ENCODE assay signal across 23 cellular contexts in genomic region chr4:112982677-112983076, GRCh38.
DNase-seq lines count a peak whose midpoint lies in the region; ATAC-seq, FAIRE-seq and TF ChIP-seq lines count a peak whose summit lies in the region.
"Had no signal": no experiment of that assay in that cellular context is flagged by ENCODE, and none has a peak within 500 bp of the region (broad histone marks: within the 10 kb centered on the region; RNA-seq: fewer than 3 reads in every experiment).

No MANE protein-coding gene starts in this region.

- no peaks in the 10 kb centered on the region for H3K36me3 Mint-ChIP-seq in HFFc6 (ENCODE audit: low read depth)
- H3K36me3 Mint-ChIP-seq: stimulated activated effector memory CD8-positive, alpha-beta T cell treated with anti-CD3 and anti-CD28 coated beads, Interleukin-12 subunit alpha, Interleukin-12 subunit beta, amount 100 ng/mL, for 72 hours had no signal

- DNase-seq in AG10803 (ENCODE audit: low read depth) (peak; percentile 38), HFFc6 (peak; percentile 53), H1 (ENCODE audit: low read depth in 1 of 2, low spot score in 2 of 2) (no peak), hepatic stellate cell (ENCODE audit: low spot score) (peak; percentile 10), SKM-1 (lab: John Stamatoyannopoulos, UW; ENCODE audit: unreplicated experiment) (no peak), anterior cingulate cortex (lab: John Stamatoyannopoulos, UW) (no peak), NCI-H1694 (lab: John Stamatoyannopoulos, UW) (no peak)
- DNase-seq: activated CD8-positive, alpha-beta T cell treated with anti-CD3 and anti-CD28 coated beads, Interleukin-2, amount 10 ng/mL, durations not matched to agents 7 days and 5 days; activated naive CD4-positive, alpha-beta T cell treated with anti-CD3 and anti-CD28 coated beads, Interleukin-2, amount 50 U/mL, for 16 hours; activated T-cell treated with anti-CD3 and anti-CD28 coated beads, Interleukin-2, amount 50 U/mL, for 48 hours; Caco-2; H7; mucosa of descending colon; NCI-H1436 treated with DMSO at 0.1 percent for 48 hours; NCI-H82; SJCRH30; T1000 had no signal

- peaks cover 0 to 12% (median 8%) of the 10 kb centered on the region in 4 experiments; a peak in 5 of 7 replicates for H3K4me1 ChIP-seq in H1 (replicated peaks in 1 of 4; ENCODE audit: control insufficient read depth in 3 of 4, insufficient read depth in 4 of 4, low read length in 3 of 4)
- H3K4me1 ChIP-seq: Caco-2, right atrium auricular region, SJCRH30 had no signal

- no peaks in the 10 kb centered on the region for H3K27me3 ChIP-seq in H1 (replicated peaks in 1 of 4; ENCODE audit: control insufficient read depth in 3 of 4, extremely low read depth in 1 of 4, insufficient read depth in 3 of 4, low read length in 3 of 4)
- H3K27me3 ChIP-seq: right atrium auricular region had no signal

- H3K4me3 Mint-ChIP-seq in HFFc6 = no peak overlapping the region
- H3K4me3 Mint-ChIP-seq: activated CD8-positive, alpha-beta T cell treated with anti-CD3 and anti-CD28 coated beads, Interleukin-2, amount 10 ng/mL, durations not matched to agents 7 days and 5 days; stimulated activated effector memory CD8-positive, alpha-beta T cell treated with anti-CD3 and anti-CD28 coated beads, Interleukin-12 subunit alpha, Interleukin-12 subunit beta, amount 100 ng/mL, for 72 hours had no signal

- no peak overlapping the region for H3K56ac ChIP-seq in H1 (replicated peaks; ENCODE audit: insufficient read length, low read depth, low read length)

- no peak overlapping the region for H3K4ac ChIP-seq in H1 (replicated peaks; ENCODE audit: insufficient read length, low read depth, low read length)

- H3K14ac ChIP-seq in H1 (ENCODE audit: insufficient read length) = no peak overlapping the region

- no peak overlapping the region for H2AK5ac ChIP-seq in H1 (ENCODE audit: low read depth, low read length)

- no peaks in the 10 kb centered on the region for H3K9me3 Mint-ChIP-seq in HFFc6
- H3K9me3 Mint-ChIP-seq: stimulated activated effector memory CD8-positive, alpha-beta T cell treated with anti-CD3 and anti-CD28 coated beads, Interleukin-12 subunit alpha, Interleukin-12 subunit beta, amount 100 ng/mL, for 72 hours had no signal

- H4K5ac ChIP-seq in H1 (ENCODE audit: insufficient read length, low read depth, low read length) = no peak overlapping the region

- no peak overlapping the region for H3K9ac ChIP-seq in H1 (replicated peaks in 1 of 4; ENCODE audit: extremely low read depth in 1 of 4, low read depth in 3 of 4, low read length in 3 of 4)

- no peak overlapping the region for H2BK12ac ChIP-seq in H1 (ENCODE audit: low read depth, low read length)

- H3K9me3 ChIP-seq in H1 (ENCODE audit: insufficient read depth in 2 of 2, low read depth in 1 of 2, low read length in 1 of 2) = no peaks in the 10 kb centered on the region
- H3K9me3 ChIP-seq: Caco-2, mucosa of descending colon, right atrium auricular region, SJCRH30 had no signal

- H3K4me1 Mint-ChIP-seq in HFFc6 (ENCODE audit: low read depth) = peaks cover 7% of the 10 kb centered on the region; the same call in 1 of the 2 replicates
- H3K4me1 Mint-ChIP-seq: stimulated activated effector memory CD8-positive, alpha-beta T cell treated with anti-CD3 and anti-CD28 coated beads, Interleukin-12 subunit alpha, Interleukin-12 subunit beta, amount 100 ng/mL, for 72 hours had no signal

- H3K79me1 ChIP-seq in H1 (ENCODE audit: low read depth, low read length) = no peaks in the 10 kb centered on the region

- no peaks in the 10 kb centered on the region for H3K79me2 ChIP-seq in H1 (ENCODE audit: control insufficient read depth in 1 of 2, insufficient read depth in 2 of 2, low read length in 2 of 2)

- no peak overlapping the region for H2BK5ac ChIP-seq in H1 (ENCODE audit: low read depth, low read length)

- no peak overlapping the region for H3K27ac ChIP-seq in H1 (ENCODE audit: low read depth, low read length)
- H3K27ac ChIP-seq: coronary artery, right atrium auricular region, SJCRH30 had no signal

- CTCF ChIA-PET in H1 (lab: Charles Lee; ENCODE audit: partially characterized antibody) = interaction anchor here (0.8 to 1.4 kb wide), 2 partner anchors 10 to 22 kb away, joined by 4 to 6 read pairs; no protein-coding TSS in a partner anchor

- TF ChIP-seq POLR2A in H1 (IDR thresholded peaks at IDR 0.05; ENCODE audit: control extremely low read depth in 1 of 2, low read depth in 2 of 2, low read length in 2 of 2) = no peak

- H4K91ac ChIP-seq in H1 (replicated peaks; ENCODE audit: insufficient read length, low read length) = no peak overlapping the region

- no peak overlapping the region for H3K4me3 ChIP-seq in AG10803 (ENCODE audit: low read length)
- no peak overlapping the region for H3K4me3 ChIP-seq in H1 (ENCODE audit: extremely low read depth in 1 of 4, insufficient read depth in 2 of 4, low read depth in 3 of 4, low read length in 4 of 4)
- H3K4me3 ChIP-seq: coronary artery, mucosa of descending colon, right atrium auricular region, SJCRH30 had no signal

- H3K36me3 ChIP-seq in H1 (ENCODE audit: control insufficient read depth in 2 of 4, insufficient read depth in 4 of 4, low read length in 3 of 4) = no peaks in the 10 kb centered on the region; a peak in 1 of 8 replicates
- H3K36me3 ChIP-seq: right atrium auricular region, SJCRH30 had no signal

- H2BK15ac ChIP-seq in H1 (ENCODE audit: low read length) = no peak overlapping the region

- no peak for ATAC-seq in HG02852 (IDR thresholded peaks at IDR 0.05; ENCODE audit: unreplicated experiment)
- ATAC-seq: activated CD4-positive, CD25-positive, alpha-beta regulatory T cell treated with anti-CD3 and anti-CD28 coated beads, Interleukin-2, amount 50 U/mL, for 24 hours; activated CD8-positive, alpha-beta T cell treated with anti-CD3 and anti-CD28 coated beads, Interleukin-2, amount 10 ng/mL, durations not matched to agents 7 days and 5 days; mucosa of descending colon; stimulated activated effector memory CD8-positive, alpha-beta T cell treated with anti-CD3 and anti-CD28 coated beads, Interleukin-12 subunit alpha, Interleukin-12 subunit beta, amount 100 ng/mL, for 72 hours had no signal

- no peaks in the 10 kb centered on the region for H4K20me1 ChIP-seq in H1 (replicated peaks in 1 of 2; ENCODE audit: control insufficient read depth in 1 of 2, insufficient read depth in 2 of 2, low read length in 2 of 2)

- POLR2A ChIA-PET in H1 (lab: Charles Lee; ENCODE audit: partially characterized antibody) = no interaction called here

- no peak for TF ChIP-seq CTCF in AG10803 (conservative IDR thresholded peaks at IDR 0.05; ENCODE audit: low read length)
- peak; percentile 55 for TF ChIP-seq CTCF in HFFc6 (IDR thresholded peaks at IDR 0.05)
- peak in 1 of 3 experiments; percentile 3; a peak in 1 of 4 replicates for TF ChIP-seq CTCF in H1 (IDR thresholded peaks at IDR 0.05; ENCODE audit: control extremely low read depth in 1 of 3, insufficient read depth in 1 of 3, low read depth in 1 of 3, low read length in 3 of 3)

- no peak overlapping the region for H2AFZ ChIP-seq in H1 (ENCODE audit: low read length)

- H3K4me2 ChIP-seq in H1 (ENCODE audit: insufficient read depth in 1 of 2, low read depth in 2 of 2, low read length in 2 of 2) = no peak overlapping the region

- no peak overlapping the region for H3K18ac ChIP-seq in H1 (ENCODE audit: extremely low read depth, low read length)

- H3K23me2 ChIP-seq in H1 (ENCODE audit: low read depth, low read length) = no peaks in the 10 kb centered on the region

- H2BK120ac ChIP-seq in H1 (replicated peaks; ENCODE audit: low read depth, low read length) = no peak overlapping the region

- no peak for FAIRE-seq in H1 (lab: Jason Lieb, UNC)
- FAIRE-seq: endothelial cell of umbilical vein had no signal

- no peak overlapping the region for H3K23ac ChIP-seq in H1 (ENCODE audit: insufficient read length)

- no peak overlapping the region for H2BK20ac ChIP-seq in H1 (ENCODE audit: low read length)

- H3K27me3 Mint-ChIP-seq in HFFc6 (ENCODE audit: insufficient read depth) = peaks cover 5% of the 10 kb centered on the region

- no peak for TF ChIP-seq EP300 in H1 (IDR thresholded peaks at IDR 0.05; ENCODE audit: borderline replicate concordance in 1 of 2, low read depth in 2 of 2, low read length in 2 of 2)

- TF ChIP-seq RAD21 in H1 (IDR thresholded peaks at IDR 0.05 in 1 of 2, conservative IDR thresholded peaks at IDR 0.05 in 1 of 2; ENCODE audit: low read depth in 2 of 2, low read length in 2 of 2) = no peak

- WGBS in H1 (ENCODE audit: extremely low coverage in 1 of 2, insufficient coverage in 1 of 2, insufficient read length in 1 of 2, insufficient replicate concordance in 2 of 2, low coverage in 1 of 2, low lambda C conversion rate in 2 of 2, missing lambda C conversion rate in 1 of 2), 2 experiments = 90% methylated on average over 2 of the region's 2 CpGs; no CpG with 5 or more reads in 1 of the 2 experiments

- H3K27ac Mint-ChIP-seq in HFFc6 = no peak overlapping the region
- H3K27ac Mint-ChIP-seq: activated CD8-positive, alpha-beta T cell treated with anti-CD3 and anti-CD28 coated beads, Interleukin-2, amount 10 ng/mL, durations not matched to agents 7 days and 5 days; stimulated activated effector memory CD8-positive, alpha-beta T cell treated with anti-CD3 and anti-CD28 coated beads, Interleukin-12 subunit alpha, Interleukin-12 subunit beta, amount 100 ng/mL, for 72 hours had no signal

- no peak overlapping the region for H4K8ac ChIP-seq in H1 (ENCODE audit: extremely low read depth, insufficient read depth, low read length)

TF ChIP-seq in H1, 55 proteins besides CTCF, POLR2A, EP300 and RAD21:
- TF ChIP-seq SIX5 (IDR thresholded peaks at IDR 0.05; ENCODE audit: low read depth, low read length) (no peak), CEBPB (IDR thresholded peaks at IDR 0.05; ENCODE audit: low read depth, low read length) (0 out of 2 replicates have a peak, but pooled peaks have one; percentile 13)

Comparison
In these comparisons a context has a peak if more than half of its experiments do, and no peak if none do; other contexts are left out.
1. DNase-seq: peak in AG10803 (single experiment), HFFc6 (single experiment) and hepatic stellate cell (single experiment); none in H1 (0 of 2), SKM-1 (single experiment), anterior cingulate cortex (0 of 58) and NCI-H1694 (single experiment).